15 cellular contexts compared by ENCODE assay signal in the genomic region with DNA sequence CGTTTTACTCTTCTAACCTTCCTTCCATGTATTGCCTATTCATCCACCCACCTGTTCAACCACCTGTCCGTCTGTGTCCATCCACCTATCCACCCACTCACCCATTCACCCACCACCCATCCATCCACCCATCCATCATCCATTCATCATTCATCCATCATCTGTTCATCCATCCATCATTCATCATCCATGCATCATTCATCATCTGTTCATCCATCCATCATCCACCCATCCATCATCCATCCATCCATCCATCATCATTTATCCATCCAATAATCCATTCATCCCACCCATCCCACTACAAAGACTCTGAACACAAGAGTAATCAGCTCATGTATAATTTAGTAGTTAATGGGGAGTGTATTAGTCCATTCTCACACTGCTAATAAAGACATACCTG.
DNase-seq lines count a peak whose midpoint lies in the region; ATAC-seq, FAIRE-seq and TF ChIP-seq lines count a peak whose summit lies in the region.
"Had no signal": no experiment of that assay in that cellular context is flagged by ENCODE, and none has a peak within 500 bp of the region (broad histone marks: within the 10 kb centered on the region; RNA-seq: fewer than 3 reads in every experiment).

No MANE protein-coding gene starts in this region.

- no peak overlapping the region for H3K9ac ChIP-seq in K562 (ENCODE audit: insufficient read depth in 1 of 2, low read depth in 2 of 2, low read length in 2 of 2)

- H3K79me2 ChIP-seq in K562 (ENCODE audit: control insufficient read depth, insufficient read depth, low read length), result no peaks in the 10 kb centered on the region

- peaks cover 0 to 8% of the 10 kb centered on the region in 2 donors for H3K27me3 Mint-ChIP-seq in natural killer cell treated with Interleukin-12 subunit alpha and Interleukin-12 subunit beta and Interleukin-15 and Interleukin-18, amount 100 ng/mL, for 72 hours
- H3K27me3 Mint-ChIP-seq in natural killer cell (ENCODE audit: low read depth in 2 of 2), result peaks cover 0 to 10% of the 10 kb centered on the region in 2 donors

- H3K27ac Mint-ChIP-seq in natural killer cell treated with Interleukin-12 subunit alpha and Interleukin-12 subunit beta and Interleukin-15 and Interleukin-18, amount 100 ng/mL, for 72 hours, result peak overlapping the region; percentile 9 to 55
- peak overlapping the region in 1 of 2 donors; percentile 0 for H3K27ac Mint-ChIP-seq in natural killer cell

- H3K4me3 ChIP-seq in HEK293 (ENCODE audit: low read depth, low read length) (no peak overlapping the region), K562 (no peak overlapping the region), esophagus squamous epithelium (no peak overlapping the region)

- POLR2A ChIA-PET in HEK293 (lab: Yijun Ruan, JAX) (no interaction called here), K562 (lab: Yijun Ruan, JAX) (no interaction called here)

- H3K27ac ChIP-seq in HEK293 (ENCODE audit: extremely low read depth, low read depth, low read length) (no peak overlapping the region), K562 (ENCODE audit: extremely low read depth, low read depth, low read length) (no peak overlapping the region), esophagus squamous epithelium (no peak overlapping the region)

- no TSS peak for BruUV-seq in K562 (replicated peaks; lab: Mats Ljungman, UMichigan)

- DNase-seq in natural killer cell treated with Interleukin-12 subunit alpha and Interleukin-12 subunit beta and Interleukin-15 and Interleukin-18, amount 100 ng/mL, for 72 hours (ENCODE audit: low spot score), result no peak
- DNase-seq in natural killer cell, result no peak
- no peak for DNase-seq in K562 (ENCODE audit: extremely low read depth in 1 of 4, low spot score in 3 of 4)
- peak; percentile 15 for DNase-seq in ureter (ENCODE audit: low spot score)
- DNase-seq in SIG-M5 (lab: John Stamatoyannopoulos, UW), result no peak
- no peak for DNase-seq in esophagus squamous epithelium (lab: John Stamatoyannopoulos, UW)
- DNase-seq: 8988T; C1 segment of cervical spinal cord; Caco-2; CD4-positive, CD25-positive, alpha-beta regulatory T cell; H9 had no signal

- H3K36me3 Mint-ChIP-seq in natural killer cell treated with Interleukin-12 subunit alpha and Interleukin-12 subunit beta and Interleukin-15 and Interleukin-18, amount 100 ng/mL, for 72 hours, result no peaks in the 10 kb centered on the region
- H3K36me3 Mint-ChIP-seq in natural killer cell, result no peaks in the 10 kb centered on the region
- H3K36me3 Mint-ChIP-seq: CD4-positive, CD25-positive, alpha-beta regulatory T cell had no signal

- peaks cover 2% of the 10 kb centered on the region; the same call in 1 of the 2 replicates for H3K4me1 ChIP-seq in HEK293 (ENCODE audit: control insufficient read depth, insufficient read depth, low read length)
- H3K4me1 ChIP-seq in K562 (replicated peaks in 1 of 2; ENCODE audit: control insufficient read depth in 2 of 2, insufficient read depth in 2 of 2, low read length in 2 of 2), result no peaks in the 10 kb centered on the region; a peak in 1 of 5 replicates
- peaks cover 0 to 3% (median 0%) of the 10 kb centered on the region in 3 donors for H3K4me1 ChIP-seq in esophagus squamous epithelium
- H3K4me1 ChIP-seq: Caco-2 had no signal

- no peaks in the 10 kb centered on the region for H3K9me1 ChIP-seq in K562 (ENCODE audit: control insufficient read depth, insufficient read depth, low read length)

- no peaks in the 10 kb centered on the region for H3K9me3 ChIP-seq in HEK293 (ENCODE audit: control insufficient read depth, insufficient read depth, low read depth, low read length)
- no peaks in the 10 kb centered on the region for H3K9me3 ChIP-seq in K562 (replicated peaks; ENCODE audit: control insufficient read depth, insufficient read depth, low read depth, low read length)
- H3K9me3 ChIP-seq in esophagus squamous epithelium, result no peaks in the 10 kb centered on the region
- H3K9me3 ChIP-seq: Caco-2 had no signal

- 0% methylated on average over 2 of the region's 2 CpGs for WGBS in K562 (ENCODE audit: insufficient coverage, low coverage, missing lambda C conversion rate)
- 63 to 74% methylated on average over 2 of the region's 2 CpGs for WGBS in esophagus squamous epithelium, 2 donors

- intact Hi-C loops in natural killer cell (cut with micrococcal nuclease), result loop anchor here (5.0 to 10.0 kb wide), 4 partner anchors 184 to 894 kb away; no protein-coding TSS in a partner anchor
- intact Hi-C loops in K562 (cut with micrococcal nuclease), result loop anchor here (10.0 kb wide), 2 partner anchors 304 to 884 kb away; no protein-coding TSS in a partner anchor
- intact Hi-C loops in esophagus squamous epithelium (cut with DNase I), result loop anchor here (10.0 kb wide), 1 partner anchor 304 kb away; no protein-coding TSS in a partner anchor

- H3K4me2 ChIP-seq in K562 (ENCODE audit: insufficient read depth, low read length), result no peak overlapping the region

- no peak for TF ChIP-seq RAD21 in K562 (CRISPR knock-in tag; conservative IDR thresholded peaks at IDR 0.05 in 1 of 2, IDR thresholded peaks at IDR 0.05 in 1 of 2)

- no peak overlapping the region for H3K4me3 Mint-ChIP-seq in natural killer cell treated with Interleukin-12 subunit alpha and Interleukin-12 subunit beta and Interleukin-15 and Interleukin-18, amount 100 ng/mL, for 72 hours
- H3K4me3 Mint-ChIP-seq in natural killer cell, result no peak overlapping the region
- H3K4me3 Mint-ChIP-seq: CD4-positive, CD25-positive, alpha-beta regulatory T cell; H9 had no signal

- TF ChIP-seq POLR2A in K562 (conservative IDR thresholded peaks at IDR 0.05) (no peak), esophagus squamous epithelium (IDR thresholded peaks at IDR 0.05) (no peak)

- no peak overlapping the region for H2AFZ ChIP-seq in K562 (ENCODE audit: low read depth, low read length)

- TF ChIP-seq CTCF in natural killer cell (IDR thresholded peaks at IDR 0.05), result no peak
- no peak for TF ChIP-seq CTCF in HEK293 (tag by site-specific recombination; IDR thresholded peaks at IDR 0.05)
- TF ChIP-seq CTCF in K562 (IDR thresholded peaks at IDR 0.05 in 2 of 3, conservative IDR thresholded peaks at IDR 0.05 in 1 of 3; ENCODE audit: insufficient read depth in 2 of 3, low read depth in 1 of 3, low read length in 3 of 3), result no peak
- no peak for TF ChIP-seq CTCF in esophagus squamous epithelium (IDR thresholded peaks at IDR 0.05)

- H4K20me1 ChIP-seq in K562 (replicated peaks; ENCODE audit: control insufficient read depth, insufficient read depth, low read length), result no peaks in the 10 kb centered on the region

- peaks cover 4% of the 10 kb centered on the region for H3K9me3 Mint-ChIP-seq in natural killer cell treated with Interleukin-12 subunit alpha and Interleukin-12 subunit beta and Interleukin-15 and Interleukin-18, amount 100 ng/mL, for 72 hours
- no peaks in the 10 kb centered on the region for H3K9me3 Mint-ChIP-seq in natural killer cell
- H3K9me3 Mint-ChIP-seq: CD4-positive, CD25-positive, alpha-beta regulatory T cell; H9 had no signal

- FAIRE-seq in K562 (lab: Jason Lieb, UNC), result no peak
- FAIRE-seq: D721Med, G401.6 had no signal

- peaks cover 7 to 45% of the 10 kb centered on the region in 2 experiments for H3K27me3 ChIP-seq in K562 (ENCODE audit: control insufficient read depth in 2 of 2, insufficient read depth in 2 of 2, low read length in 2 of 2)
- H3K27me3 ChIP-seq in esophagus squamous epithelium, result no peaks in the 10 kb centered on the region

- no peak for TF ChIP-seq EP300 in K562 (IDR thresholded peaks at IDR 0.05; ENCODE audit: low read length)

- CTCF ChIA-PET in HEK293 (lab: Yijun Ruan, JAX) (interaction anchor here (1.1 to 4.2 kb wide), 3 partner anchors 9 to 30 kb away, joined by 3 to 27 read pairs (median 10); no protein-coding TSS in a partner anchor), K562 (lab: Yijun Ruan, JAX; ENCODE audit: low intra/inter-chr PET ratio) (no interaction called here)

- H3K36me3 ChIP-seq in HEK293 (ENCODE audit: control insufficient read depth in 2 of 2, insufficient read depth in 1 of 2, low read length in 2 of 2) (no peaks in the 10 kb centered on the region), K562 (ENCODE audit: control insufficient read depth, insufficient read depth, low read length) (no peaks in the 10 kb centered on the region), esophagus squamous epithelium (no peaks in the 10 kb centered on the region)

- H3K4me1 Mint-ChIP-seq in natural killer cell treated with Interleukin-12 subunit alpha and Interleukin-12 subunit beta and Interleukin-15 and Interleukin-18, amount 100 ng/mL, for 72 hours (ENCODE audit: low read depth in 2 of 2), result peaks cover 55 to 63% of the 10 kb centered on the region in 2 donors
- H3K4me1 Mint-ChIP-seq in natural killer cell, result peaks cover 16 to 28% of the 10 kb centered on the region in 2 donors

- no peak for ATAC-seq in natural killer cell treated with Interleukin-12 subunit alpha and Interleukin-12 subunit beta and Interleukin-15 and Interleukin-18, amount 100 ng/mL, for 72 hours
- ATAC-seq in natural killer cell (no peak), K562 (no peak), HG03571 (IDR thresholded peaks at IDR 0.05; ENCODE audit: unreplicated experiment) (no peak)

- in situ Hi-C loops in K562 (cut with MboI), result loop anchor here (25.0 kb wide), 1 partner anchor 902 kb away; no protein-coding TSS in a partner anchor

TF ChIP-seq in HEK293, 187 proteins besides CTCF, POLR2A, EP300 and RAD21 (continues in another document):
- no peak for TF ChIP-seq ZNF24 (tag by site-specific recombination; IDR thresholded peaks at IDR 0.05)
- no peak for TF ChIP-seq ZNF350 (tag by site-specific recombination; IDR thresholded peaks at IDR 0.05)
- TF ChIP-seq SCRT1 (tag by site-specific recombination; IDR thresholded peaks at IDR 0.05; ENCODE audit: borderline replicate concordance), result 0 out of 2 replicates have a peak, but pooled peaks have one; percentile 58
- no peak for TF ChIP-seq ZNF169 (tag by site-specific recombination; IDR thresholded peaks at IDR 0.05)
- TF ChIP-seq RBAK (tag by site-specific recombination; IDR thresholded peaks at IDR 0.05), result no peak
- TF ChIP-seq ZNF248 (tag by site-specific recombination; IDR thresholded peaks at IDR 0.05), result no peak

TF ChIP-seq in K562, 482 proteins besides CTCF, POLR2A, EP300 and RAD21 (continues in another document):
- TF ChIP-seq ZNF174 (CRISPR knock-in tag; IDR thresholded peaks at IDR 0.05) (no peak), MEIS2 (IDR thresholded peaks at IDR 0.05; ENCODE audit: partially characterized antibody) (peak; percentile 48), CAMTA2 (CRISPR knock-in tag; conservative IDR thresholded peaks at IDR 0.05) (no peak), TCF7L2 (IDR thresholded peaks at IDR 0.05; ENCODE audit: low read depth, low read length) (no peak), ZNF165 (CRISPR knock-in tag; IDR thresholded peaks at IDR 0.05; ENCODE audit: borderline replicate concordance) (no peak), NCOR1 (IDR thresholded peaks at IDR 0.05) (no peak), ARHGAP35 (IDR thresholded peaks at IDR 0.05; ENCODE audit: partially characterized antibody) (peak; percentile 78), MTA3 (IDR thresholded peaks at IDR 0.05; ENCODE audit: borderline replicate concordance) (no peak)
